In genomic region chrX:136154998-136155397, GRCh38 we compare ENCODE assay signal across 17 cellular contexts.
"Had no signal": no experiment of that assay in that cellular context is flagged by ENCODE, and none has a peak within 500 bp of the region (broad histone marks: within the 10 kb centered on the region; RNA-seq: fewer than 3 reads in every experiment).

No MANE protein-coding gene starts in this region.

- H3K4me1 ChIP-seq: pancreas, suprapubic skin had no signal

- DNase-seq: activated CD4-positive, alpha-beta T cell treated with anti-CD3 and anti-CD28 coated beads, Interleukin-2, amount 50 U/mL, for 1 hour; activated CD8-positive, alpha-beta memory T cell treated with anti-CD3 and anti-CD28 coated beads for 24 hours; activated naive CD4-positive, alpha-beta T cell; aorta; foreskin fibroblast; head of caudate nucleus; naive thymus-derived CD4-positive, alpha-beta T cell; pancreas; stimulated activated CD4-positive, alpha-beta T cell treated with anti-CD3 and anti-CD28 coated beads, Interleukin-2, amount 100 ng/mL, for 48 hours; stimulated activated naive B cell treated with anti-CD40 and anti-IgM and Interleukin-4, amounts not matched to agents 10 μg/mL and 1 μg/mL and 100 μg/mL, for 72 hours; T-helper 2 cell had no signal

- H3K27ac ChIP-seq: pancreas, suprapubic skin had no signal

- H3K27me3 ChIP-seq: suprapubic skin had no signal

- H3K36me3 ChIP-seq: pancreas, suprapubic skin had no signal

- FAIRE-seq: bronchial epithelial cell, endometrium, pancreas, urothelium cell line had no signal

- H3K9me3 ChIP-seq: pancreas, suprapubic skin had no signal

- H3K4me3 ChIP-seq: lung, pancreas, suprapubic skin had no signal

- ATAC-seq: esophagus mucosa; naive thymus-derived CD4-positive, alpha-beta T cell; pancreas; stimulated activated naive B cell treated with anti-CD40 and anti-IgM and Interleukin-4, amounts not matched to agents 10 μg/mL and 1 μg/mL and 100 μg/mL, for 72 hours had no signal
